ENCODE assay signal across 8 cellular contexts in genomic region chr15:44427756-44428724, GRCh38. TPM values are rescaled to one million over a fixed set of nuclear protein-coding genes. Genes with fewer than 3 reads are reported as not detected.
DNase-seq lines count a peak whose midpoint lies in the region; ATAC-seq and TF ChIP-seq lines count a peak whose summit lies in the region.

No MANE protein-coding gene starts in this region.

- CTCF ChIA-PET in A673 (lab: Charles Lee) = interaction anchor here (0.9 kb wide), 1 partner anchor 74 kb away, joined by 3 read pairs; no protein-coding TSS in a partner anchor

- WGBS in body of pancreas, 2 donors = 1% methylated on average over 22 to 27 of the region's 27 CpGs

- peak; percentile 11 for ATAC-seq in HG02938 (IDR thresholded peaks at IDR 0.05; ENCODE audit: unreplicated experiment)
- peak; percentile 22 for ATAC-seq in body of pancreas
- ATAC-seq in stimulated activated naive CD8-positive, alpha-beta T cell treated with anti-CD3 and anti-CD28 coated beads, Interleukin-15, Interleukin-2, amounts not matched to agents 100 U/mL and 50 U/mL, for 24 hours = peak; percentile 3

- TF ChIP-seq POLR2A in body of pancreas (IDR thresholded peaks at IDR 0.05) = peak in 1 of 3 donors; percentile 1

- peaks cover 3% of the 10 kb centered on the region for H3K4me1 ChIP-seq in A673 (ENCODE audit: insufficient read depth, low read length, poor library complexity, severe bottlenecking)
- H3K4me1 ChIP-seq in body of pancreas = peaks cover 38% of the 10 kb centered on the region

- no peaks in the 10 kb centered on the region for H3K9me3 ChIP-seq in A673 (ENCODE audit: low read depth, low read length, poor library complexity, severe bottlenecking)
- no peaks in the 10 kb centered on the region for H3K9me3 ChIP-seq in body of pancreas

- H3K27ac ChIP-seq in A673 (ENCODE audit: low read depth, low read length, poor library complexity, severe bottlenecking) = peak overlapping the region; percentile 98
- peak overlapping the region; percentile 89 to 97 (median 94) for H3K27ac ChIP-seq in body of pancreas

- TF ChIP-seq CTCF in A673 (conservative IDR thresholded peaks at IDR 0.05; ENCODE audit: low read depth, low read length) = peak; percentile 22; the same call in 1 of the 2 replicates
- peak in 2 of 7 experiments; percentile 17 to 24 for TF ChIP-seq CTCF in body of pancreas (IDR thresholded peaks at IDR 0.05)

- intact Hi-C loops in A673 (cut with micrococcal nuclease; ENCODE audit: unreplicated experiment) = loop anchor here (5.0 to 10.0 kb wide), 2 partner anchors 141 to 297 kb away; partner anchors contain the start of gene GOLM2
- intact Hi-C loops in body of pancreas (cut with DNase I) = no loop called here

- no peaks in the 10 kb centered on the region for H3K27me3 ChIP-seq in A673 (replicated peaks; ENCODE audit: insufficient read depth, low read depth, low read length, poor library complexity)
- H3K27me3 ChIP-seq in body of pancreas = no peaks in the 10 kb centered on the region

- H3K4me3 ChIP-seq in A673 (ENCODE audit: low read depth, low read length, poor library complexity, severe bottlenecking) = peak overlapping the region; percentile 93
- H3K4me3 ChIP-seq in GM08714 (ENCODE audit: low read length) = peak overlapping the region; percentile 83
- H3K4me3 ChIP-seq in body of pancreas = peak overlapping the region; percentile 44 to 69

- TSS peak; percentile 57 for BruUV-seq in A673 (replicated peaks; lab: Mats Ljungman, UMichigan)

- H3K36me3 ChIP-seq in A673 (ENCODE audit: insufficient read depth, low read length, poor library complexity, severe bottlenecking) = no peaks in the 10 kb centered on the region
- H3K36me3 ChIP-seq in body of pancreas (replicated peaks in 1 of 2; ENCODE audit: insufficient read depth in 1 of 2, low read depth in 2 of 2) = no peaks in the 10 kb centered on the region

- DNase-seq in A673 (ENCODE audit: low spot score) (peak; percentile 24), NCI-H460 (ENCODE audit: extremely low read depth, low read depth) (peak; percentile 12), body of pancreas (peak in 2 of 4 donors; percentile 69 to 71), islet precursor cell (peak; percentile 89), hippocampal formation (lab: John Stamatoyannopoulos, UW) (no peak)
- no peak for DNase-seq in stimulated activated naive CD8-positive, alpha-beta T cell treated with anti-CD3 and anti-CD28 coated beads, Interleukin-15, Interleukin-2, amounts not matched to agents 100 U/mL and 50 U/mL, for 24 hours

- POLR2A ChIA-PET in A673 (lab: Charles Lee; ENCODE audit: low non-redundant PET) = no interaction called here

RNA-seq across cellular contexts. Expression of gene CTDSPL2, which starts 0.6 kb away (rescaled TPM):
- 98.6 and 99.7 TPM in 2 replicates for total RNA-seq in A673 (2021)
- 49.7 and 51.8 TPM in 2 replicates for total RNA-seq in NCI-H460 (2014; rRNA removed; shearing (Covaris generic))
- polyA plus RNA-seq in NCI-H460 (2014; cell fraction: nucleus; rRNA removed) = 15.8 and 19.3 TPM in 2 replicates
- 10 to 100 TPM in 1 of 2 donors, 1 to 10 TPM in 1; 5.3 to 10.9 TPM for total RNA-seq in body of pancreas

Comparison
In these comparisons a context has a peak if more than half of its experiments do, and no peak if none do; other contexts are left out.
1. DNase-seq: peak in A673 (single experiment), NCI-H460 (single experiment) and islet precursor cell (single experiment); none in stimulated activated naive CD8-positive, alpha-beta T cell treated with anti-CD3 and anti-CD28 coated beads, Interleukin-15, Interleukin-2, amounts not matched to agents 100 U/mL and 50 U/mL, for 24 hours (single experiment) and hippocampal formation (0 of 2).
2. Peak in every context shown above with its lines, with median percentiles within 50 percentile points of each other: H3K4me3 ChIP-seq and ATAC-seq.